20 cellular contexts compared by ENCODE assay signal in genomic region chr17:13775450-13775849, GRCh38.
"Had no signal": no experiment of that assay in that cellular context is flagged by ENCODE, and none has a peak within 500 bp of the region (broad histone marks: within the 10 kb centered on the region; RNA-seq: fewer than 3 reads in every experiment).

No MANE protein-coding gene starts in this region.

- H3K4me1 ChIP-seq: parathyroid adenoma, psoas muscle, tibial nerve had no signal

- H2AFZ ChIP-seq: parathyroid adenoma had no signal

- H3K27me3 ChIP-seq: gastroesophageal sphincter, sigmoid colon, tibial nerve had no signal

- H3K4me1 Mint-ChIP-seq: immature natural killer cell; naive thymus-derived CD4-positive, alpha-beta T cell had no signal

- H3K27ac ChIP-seq: gastroesophageal sphincter, parathyroid adenoma, psoas muscle, sigmoid colon, tibial nerve had no signal

- ATAC-seq: effector memory CD8-positive, alpha-beta T cell; gastroesophageal sphincter; naive thymus-derived CD4-positive, alpha-beta T cell had no signal

- H3K36me3 ChIP-seq: gastroesophageal sphincter, sigmoid colon had no signal

- H3K4me3 Mint-ChIP-seq: dendritic cell treated with granulocyte-macrophage colony-stimulating factor and Interleukin-4, amounts not matched to agents 40 ng/mL and 50 ng/mL, for 4 days; effector memory CD8-positive, alpha-beta T cell; immature natural killer cell; naive thymus-derived CD4-positive, alpha-beta T cell; nephron progenitor cell had no signal

- H3K27ac Mint-ChIP-seq: dendritic cell treated with granulocyte-macrophage colony-stimulating factor and Interleukin-4, amounts not matched to agents 40 ng/mL and 50 ng/mL, for 4 days; effector memory CD8-positive, alpha-beta T cell; immature natural killer cell; naive thymus-derived CD4-positive, alpha-beta T cell; nephron progenitor cell had no signal

- H3K9ac ChIP-seq: parathyroid adenoma had no signal

- DNase-seq: cerebellar nuclear complex; effector memory CD8-positive, alpha-beta T cell; erythroblast; glutamatergic neuron; immature natural killer cell; kidney; left cardiac atrium; left ventricle myocardium superior; naive thymus-derived CD4-positive, alpha-beta T cell; nephron progenitor cell; psoas muscle; retina; sigmoid colon; stimulated activated CD4-positive, alpha-beta T cell treated with anti-CD3 and anti-CD28 coated beads, Interleukin-12 subunit alpha, Interleukin-12 subunit beta, amount 100 ng/mL, for 4 hours; stimulated activated naive CD4-positive, alpha-beta T cell had no signal

- H3K4me3 ChIP-seq: gastroesophageal sphincter, psoas muscle, sigmoid colon, skin epidermis, tibial nerve had no signal

- H3K27me3 Mint-ChIP-seq: dendritic cell treated with granulocyte-macrophage colony-stimulating factor and Interleukin-4, amounts not matched to agents 40 ng/mL and 50 ng/mL, for 4 days had no signal

- H3K9me3 ChIP-seq: psoas muscle had no signal

- H3K79me2 ChIP-seq: parathyroid adenoma had no signal
